ENCODE assay signal across 15 cellular contexts in the genomic region with DNA sequence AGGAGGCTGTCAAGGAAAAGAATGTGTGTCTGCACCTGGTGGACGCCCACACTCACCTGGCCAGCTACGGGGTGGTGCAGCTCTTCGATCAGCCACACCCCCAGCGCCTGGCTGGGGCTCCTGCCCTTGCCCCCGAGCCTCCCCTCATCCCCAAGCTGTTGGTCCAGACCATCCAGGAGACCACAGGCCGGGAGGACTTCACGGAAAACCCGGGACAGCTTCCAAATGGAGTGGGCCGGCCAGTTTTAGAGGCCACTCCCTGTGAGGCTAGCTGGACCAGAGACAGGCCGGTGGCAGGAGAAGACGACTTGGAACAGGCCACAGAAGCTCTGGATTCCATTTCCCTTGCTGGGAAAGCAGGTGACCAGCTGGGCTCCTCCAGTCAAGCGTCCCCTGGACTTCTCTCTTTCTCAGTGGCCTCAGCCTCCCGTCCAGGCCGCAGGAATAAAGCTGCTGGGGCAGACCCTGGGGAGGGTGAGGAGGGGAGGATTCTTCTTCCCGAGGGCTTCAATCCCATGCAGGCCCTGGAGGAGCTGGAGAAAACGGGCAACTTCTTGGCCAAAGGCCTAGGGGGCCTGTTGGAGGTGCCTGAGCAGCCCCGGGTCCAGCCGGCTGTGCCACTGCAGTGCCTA. TPM values are rescaled to one million over a fixed set of nuclear protein-coding genes. Genes with fewer than 3 reads are reported as not detected.
"Had no signal": no experiment of that assay in that cellular context is flagged by ENCODE, and none has a peak within 500 bp of the region (broad histone marks: within the 10 kb centered on the region; RNA-seq: fewer than 3 reads in every experiment).

No MANE protein-coding gene starts in this region.

- H3K36me3 ChIP-seq: uterus had no signal

- H3K9me3 Mint-ChIP-seq: activated T-helper 17 cell treated with anti-CD3 and anti-CD28 coated beads, Interleukin-2, amount 50 U/mL, for 72 hours; immature natural killer cell; memory B cell; neural crest cell had no signal

- H3K27ac ChIP-seq: brain microvascular endothelial cell, dorsolateral prefrontal cortex, tibial artery, uterus had no signal

- ATAC-seq: activated T-helper 17 cell treated with anti-CD3 and anti-CD28 coated beads, Interleukin-2, amount 50 U/mL, for 72 hours; esophagus mucosa had no signal

- H3K4me3 ChIP-seq: tibial artery, uterus had no signal

- H3K4me3 Mint-ChIP-seq: neural crest cell had no signal

- DNase-seq: activated CD4-positive, CD25-positive, alpha-beta regulatory T cell treated with anti-CD3 and anti-CD28 coated beads, Interleukin-2, amount 50 U/mL, for 72 hours; amygdala; brain microvascular endothelial cell; dorsolateral prefrontal cortex; glutamatergic neuron; immature natural killer cell; SW 1271; T-helper 9 cell; tibial artery had no signal

- H3K27me3 Mint-ChIP-seq: activated T-helper 17 cell treated with anti-CD3 and anti-CD28 coated beads, Interleukin-2, amount 50 U/mL, for 72 hours; memory B cell had no signal

- H3K27ac Mint-ChIP-seq: activated T-helper 17 cell treated with anti-CD3 and anti-CD28 coated beads, Interleukin-2, amount 50 U/mL, for 72 hours; immature natural killer cell; memory B cell had no signal

- H3K27me3 ChIP-seq: brain microvascular endothelial cell, dorsolateral prefrontal cortex, tibial artery, uterus had no signal

- H3K9me3 ChIP-seq: tibial artery, uterus had no signal

RNA-seq across cellular contexts. Expression of gene SERPINF2, which starts 15.9 kb away (rescaled TPM):
- total RNA-seq: skeletal muscle tissue had no signal

RNA-seq across cellular contexts. Expression of gene SERPINF1, which starts 35.1 kb away (rescaled TPM):
- total RNA-seq: activated T-helper 17 cell treated with anti-CD3 and anti-CD28 coated beads, Interleukin-2, amount 50 U/mL, for 72 hours had no signal
